24 cellular contexts compared by ENCODE assay signal in genomic region chr16:69672315-69672997, GRCh38.
"Had no signal": no experiment of that assay in that cellular context is flagged by ENCODE, and none has a peak within 500 bp of the region (broad histone marks: within the 10 kb centered on the region; RNA-seq: fewer than 3 reads in every experiment).

No MANE protein-coding gene starts in this region.

- H3K4me3 Mint-ChIP-seq: activated B cell treated with CpG ODN at 0.5 μM for 24 hours; activated CD4-positive, alpha-beta T cell treated with anti-CD3 and anti-CD28 coated beads for 36 hours; natural killer cell; stimulated activated naive CD8-positive, alpha-beta T cell treated with anti-CD3 and anti-CD28 coated beads, Interleukin-15, amount 100 ng/mL, for 72 hours had no signal

- H3K4me3 ChIP-seq: adrenal gland, ascending aorta, esophagus muscularis mucosa, left lung, lung, suprapubic skin, tibial nerve had no signal

- H3K4me1 Mint-ChIP-seq: activated B cell treated with CpG ODN at 0.5 μM for 24 hours; activated CD4-positive, alpha-beta T cell treated with anti-CD3 and anti-CD28 coated beads for 36 hours; natural killer cell; stimulated activated naive CD8-positive, alpha-beta T cell treated with anti-CD3 and anti-CD28 coated beads, Interleukin-15, amount 100 ng/mL, for 72 hours had no signal

- H3K27ac Mint-ChIP-seq: activated B cell treated with CpG ODN at 0.5 μM for 24 hours; activated CD4-positive, alpha-beta T cell treated with anti-CD3 and anti-CD28 coated beads for 36 hours; progenitor cell of endocrine pancreas had no signal

- ATAC-seq: activated CD4-positive, alpha-beta T cell treated with anti-CD3 and anti-CD28 coated beads for 36 hours; left lung; natural killer cell; stimulated activated naive CD8-positive, alpha-beta T cell treated with anti-CD3 and anti-CD28 coated beads, Interleukin-15, amount 100 ng/mL, for 72 hours had no signal

- H3K27me3 ChIP-seq: adrenal gland, ascending aorta, esophagus muscularis mucosa, left lung, suprapubic skin, tibial nerve had no signal

- H3K4me1 ChIP-seq: ascending aorta, left lung, suprapubic skin had no signal

- DNase-seq: activated B cell treated with CpG ODN at 0.5 μM for 24 hours; activated CD4-positive, alpha-beta T cell treated with anti-CD3 and anti-CD28 coated beads for 36 hours; activated CD4-positive, alpha-beta T cell treated with anti-CD3 and anti-CD28 coated beads, Interleukin-2, amount 50 U/mL, for 4 hours; activated CD8-positive, alpha-beta memory T cell treated with anti-CD3 and anti-CD28 coated beads for 24 hours; activated CD8-positive, alpha-beta memory T cell treated with anti-CD3 and anti-CD28 coated beads, Interleukin-2, amount 50 U/mL, for 4 hours; activated effector memory CD4-positive, alpha-beta T cell treated with Interleukin-2 at 50 U/mL for 16 hours; activated naive CD4-positive, alpha-beta T cell treated with anti-CD3 and anti-CD28 coated beads, Interleukin-2, amount 50 U/mL, for 16 hours; activated T-cell treated with anti-CD3 and anti-CD28 coated beads, Interleukin-2, amount 50 U/mL, for 48 hours; adrenal gland; central memory CD4-positive, alpha-beta T cell; glutamatergic neuron; hippocampal formation; kidney glomerular epithelial cell; left lung; natural killer cell; retina; stimulated activated CD4-positive, alpha-beta T cell treated with anti-CD3 and anti-CD28 coated beads, Interleukin-4, amount 100 ng/mL, for 4 hours; stimulated activated naive CD8-positive, alpha-beta T cell treated with anti-CD3 and anti-CD28 coated beads, Interleukin-15, amount 100 ng/mL, for 72 hours had no signal

- H3K27ac ChIP-seq: adrenal gland, ascending aorta, esophagus muscularis mucosa, left lung, suprapubic skin, tibial nerve had no signal

- H3K9me3 Mint-ChIP-seq: activated B cell treated with CpG ODN at 0.5 μM for 24 hours; natural killer cell; stimulated activated naive CD8-positive, alpha-beta T cell treated with anti-CD3 and anti-CD28 coated beads, Interleukin-15, amount 100 ng/mL, for 72 hours had no signal

- H3K27me3 Mint-ChIP-seq: activated B cell treated with CpG ODN at 0.5 μM for 24 hours; activated CD4-positive, alpha-beta T cell treated with anti-CD3 and anti-CD28 coated beads for 36 hours; progenitor cell of endocrine pancreas; stimulated activated naive CD8-positive, alpha-beta T cell treated with anti-CD3 and anti-CD28 coated beads, Interleukin-15, amount 100 ng/mL, for 72 hours had no signal

- H3K9me3 ChIP-seq: adrenal gland, ascending aorta, esophagus muscularis mucosa, left lung, suprapubic skin, tibial nerve had no signal
